Comparison of ENCODE assay signal across 17 cellular contexts in genomic region chr2:57850415-57851130, GRCh38.
A peak's percentile ranks its signal among the peaks of the same experiment; 100 is the strongest.
DNase-seq lines count a peak whose midpoint lies in the region; ATAC-seq and TF ChIP-seq lines count a peak whose summit lies in the region.
"Had no signal": no experiment of that assay in that cellular context is flagged by ENCODE, and none has a peak within 500 bp of the region (broad histone marks: within the 10 kb centered on the region; RNA-seq: fewer than 3 reads in every experiment).

No MANE protein-coding gene starts in this region.

- no peak for TF ChIP-seq CTCF in lower lobe of right lung (IDR thresholded peaks at IDR 0.05)

- no peaks in the 10 kb centered on the region for H3K36me3 ChIP-seq in BLaER1 treated with 17β-estradiol and CSF1 and Interleukin-3, amounts not matched to agents 10 nM and 100 nM
- no peaks in the 10 kb centered on the region for H3K36me3 ChIP-seq in lower lobe of right lung

- H3K4me1 ChIP-seq in BLaER1 treated with 17β-estradiol and CSF1 and Interleukin-3, amounts not matched to agents 10 nM and 100 nM, result peaks cover 5 to 23% (median 15%) of the 10 kb centered on the region in 10 experiments; a peak in 14 of 20 replicates
- H3K4me1 ChIP-seq in lower lobe of right lung, result no peaks in the 10 kb centered on the region

- ATAC-seq in lower lobe of right lung (peak in 1 of 2 donors; percentile 35), left lobe of liver (no peak)

- peak; percentile 52 for DNase-seq in NCI-H2171 (lab: John Stamatoyannopoulos, UW)
- peak; percentile 30 for DNase-seq in lower lobe of right lung
- DNase-seq in posterior vena cava (ENCODE audit: low spot score), result peak; percentile 66
- DNase-seq in T-helper 2 cell, result no peak
- no peak for DNase-seq in activated effector memory CD4-positive, alpha-beta T cell treated with Interleukin-2 at 50 U/mL for 16 hours
- no peak for DNase-seq in left lobe of liver (ENCODE audit: low spot score)
- DNase-seq: DMS79 treated with DMSO at 0.1 percent for 48 hours; Karpas-422; NCI-H1048; NCI-H1436 treated with DMSO at 0.1 percent for 48 hours; NCI-H2029; NCI-H446; NCI-H748 treated with DMSO at 0.1 percent for 48 hours; NK-92 treated with Interleukin-12 subunit alpha and Interleukin-12 subunit beta, amount 100 ng/mL, for 24 hours; Right ventricle myocardium superior had no signal

- no peaks in the 10 kb centered on the region for H3K27me3 ChIP-seq in BLaER1 treated with 17β-estradiol and CSF1 and Interleukin-3, amounts not matched to agents 10 nM and 100 nM
- H3K27me3 ChIP-seq in lower lobe of right lung (ENCODE audit: low read depth), result no peaks in the 10 kb centered on the region

- intact Hi-C loops in lower lobe of right lung (cut with DNase I) (no loop called here), posterior vena cava (cut with DNase I) (no loop called here)

- 0 out of 20 replicates have a peak overlapping the region, but pooled peaks of 1 of the 10 experiments have one; percentile 7 for H3K4me3 ChIP-seq in BLaER1 treated with 17β-estradiol and CSF1 and Interleukin-3, amounts not matched to agents 10 nM and 100 nM
- H3K4me3 ChIP-seq in lower lobe of right lung, result no peak overlapping the region

- no peak overlapping the region for H3K27ac ChIP-seq in BLaER1 treated with 17β-estradiol and CSF1 and Interleukin-3, amounts not matched to agents 10 nM and 100 nM
- H3K27ac ChIP-seq in lower lobe of right lung, result no peak overlapping the region
- H3K27ac ChIP-seq: C4-2B had no signal

- peaks cover 0 to 32% (median 18%) of the 10 kb centered on the region in 11 experiments; a peak in 13 of 22 replicates for H3K9me3 ChIP-seq in BLaER1 treated with 17β-estradiol and CSF1 and Interleukin-3, amounts not matched to agents 10 nM and 100 nM (replicated peaks in 1 of 11)
- H3K9me3 ChIP-seq in lower lobe of right lung, result no peaks in the 10 kb centered on the region

- no peak overlapping the region; a peak in 1 of 22 replicates for H3K9ac ChIP-seq in BLaER1 treated with 17β-estradiol and CSF1 and Interleukin-3, amounts not matched to agents 10 nM and 100 nM

- H4K20me1 ChIP-seq in BLaER1 treated with 17β-estradiol and CSF1 and Interleukin-3, amounts not matched to agents 10 nM and 100 nM, result no peaks in the 10 kb centered on the region

- H3K4me2 ChIP-seq in BLaER1 treated with 17β-estradiol and CSF1 and Interleukin-3, amounts not matched to agents 10 nM and 100 nM, result peak overlapping the region in 8 of 11 experiments; percentile 9 to 68 (median 46); a peak in 13 of 22 replicates

Comparison
In these comparisons a context has a peak if more than half of its experiments do, and no peak if none do; other contexts are left out.
1. DNase-seq: peak in NCI-H2171 (single experiment), lower lobe of right lung (single experiment) and posterior vena cava (single experiment); none in T-helper 2 cell (0 of 5), activated effector memory CD4-positive, alpha-beta T cell treated with Interleukin-2 at 50 U/mL for 16 hours (single experiment) and left lobe of liver (single experiment).